24 cellular contexts compared by ENCODE assay signal in the genomic region with DNA sequence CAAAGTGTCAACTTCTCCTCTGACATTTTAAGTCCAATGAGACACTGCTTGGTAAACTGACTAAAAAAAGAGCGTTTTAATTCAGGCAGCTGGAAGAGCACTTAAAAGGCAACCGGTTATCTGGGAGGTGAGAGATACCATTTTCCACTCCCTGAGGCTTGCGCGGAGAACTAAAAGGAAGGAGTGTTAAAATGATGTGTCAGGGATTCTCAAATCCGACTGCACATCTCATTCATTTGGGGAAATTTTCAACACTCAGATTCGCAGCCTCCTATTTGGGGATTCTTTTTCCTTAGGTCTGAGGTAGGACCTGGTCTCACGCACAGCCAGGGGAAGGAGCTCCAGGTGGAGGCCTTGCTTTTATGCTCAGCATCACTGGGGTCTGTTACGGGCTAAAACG.
"Had no signal": no experiment of that assay in that cellular context is flagged by ENCODE, and none has a peak within 500 bp of the region (broad histone marks: within the 10 kb centered on the region; RNA-seq: fewer than 3 reads in every experiment).

No MANE protein-coding gene starts in this region.

- H3K27me3 Mint-ChIP-seq: activated CD4-positive, alpha-beta memory T cell treated with anti-CD3 and anti-CD28 coated beads for 36 hours; activated CD4-positive, alpha-beta T cell treated with anti-CD3 and anti-CD28 coated beads, Interleukin-2, amount 10 ng/mL, durations not matched to agents 7 days and 5 days; activated naive CD8-positive, alpha-beta T cell treated with anti-CD3 and anti-CD28 coated beads for 36 hours had no signal

- H3K9me3 Mint-ChIP-seq: activated CD4-positive, alpha-beta memory T cell treated with anti-CD3 and anti-CD28 coated beads for 36 hours; activated CD4-positive, alpha-beta T cell treated with anti-CD3 and anti-CD28 coated beads, Interleukin-2, amount 10 ng/mL, durations not matched to agents 7 days and 5 days; activated naive CD8-positive, alpha-beta T cell treated with anti-CD3 and anti-CD28 coated beads for 36 hours; activated T-cell treated with anti-CD3 and anti-CD28 coated beads, Interleukin-2, amount 50 U/mL, for 4 hours; T-helper 1 cell treated with Interleukin-12 subunit alpha and Interleukin-12 subunit beta and Interleukin-4 antibody, amounts not matched to agents 30 μg/mL and 1 μg/mL, for 36 hours had no signal

- FAIRE-seq: RCC 7860 had no signal

- DNase-seq: activated CD4-positive, alpha-beta memory T cell treated with anti-CD3 and anti-CD28 coated beads for 36 hours; activated CD4-positive, alpha-beta T cell treated with anti-CD3 and anti-CD28 coated beads, Interleukin-2, amount 10 ng/mL, durations not matched to agents 7 days and 5 days; activated CD4-positive, CD25-positive, alpha-beta regulatory T cell; activated CD8-positive, alpha-beta memory T cell treated with anti-CD3 and anti-CD28 coated beads for 24 hours; activated effector memory CD4-positive, alpha-beta T cell treated with anti-CD3 and anti-CD28 coated beads, Interleukin-2, amount 50 U/mL, for 16 hours; activated naive CD4-positive, alpha-beta T cell treated with Interleukin-2 at 50 U/mL for 16 hours; activated naive CD8-positive, alpha-beta T cell treated with anti-CD3 and anti-CD28 coated beads for 36 hours; activated T-cell treated with anti-CD3 and anti-CD28 coated beads, Interleukin-2, amount 50 U/mL, for 4 hours; brain microvascular endothelial cell; IMR-90; KG1; NCI-H1048; NCI-H1417; NCI-H1694; NCI-H2029; NCI-H2107; NCI-H2171 treated with DMSO at 0.1 percent for 48 hours; NCI-H226; NCI-H774; PC-3; SHP77 treated with DMSO at 0.1 percent for 48 hours had no signal

- H3K27ac ChIP-seq: brain microvascular endothelial cell, cardiac muscle cell had no signal

- ATAC-seq: activated T-cell treated with anti-CD3 and anti-CD28 coated beads, Interleukin-2, amount 50 U/mL, for 4 hours; PC-3 had no signal

- H3K4me3 ChIP-seq: cardiac muscle cell had no signal

- H3K27me3 ChIP-seq: brain microvascular endothelial cell, cardiac muscle cell had no signal

- H3K4me3 Mint-ChIP-seq: activated CD4-positive, alpha-beta memory T cell treated with anti-CD3 and anti-CD28 coated beads for 36 hours; activated CD4-positive, alpha-beta T cell treated with anti-CD3 and anti-CD28 coated beads, Interleukin-2, amount 10 ng/mL, durations not matched to agents 7 days and 5 days; activated naive CD8-positive, alpha-beta T cell treated with anti-CD3 and anti-CD28 coated beads for 36 hours; activated T-cell treated with anti-CD3 and anti-CD28 coated beads, Interleukin-2, amount 50 U/mL, for 4 hours; T-helper 1 cell treated with Interleukin-12 subunit alpha and Interleukin-12 subunit beta and Interleukin-4 antibody, amounts not matched to agents 30 μg/mL and 1 μg/mL, for 36 hours had no signal

- H3K4me1 Mint-ChIP-seq: activated naive CD8-positive, alpha-beta T cell treated with anti-CD3 and anti-CD28 coated beads for 36 hours had no signal

- H3K27ac Mint-ChIP-seq: activated CD4-positive, alpha-beta memory T cell treated with anti-CD3 and anti-CD28 coated beads for 36 hours; activated CD4-positive, alpha-beta T cell treated with anti-CD3 and anti-CD28 coated beads, Interleukin-2, amount 10 ng/mL, durations not matched to agents 7 days and 5 days; activated naive CD8-positive, alpha-beta T cell treated with anti-CD3 and anti-CD28 coated beads for 36 hours; T-helper 1 cell treated with Interleukin-12 subunit alpha and Interleukin-12 subunit beta and Interleukin-4 antibody, amounts not matched to agents 30 μg/mL and 1 μg/mL, for 36 hours had no signal
